Comparison of ENCODE assay signal across 9 cellular contexts in the genomic region with DNA sequence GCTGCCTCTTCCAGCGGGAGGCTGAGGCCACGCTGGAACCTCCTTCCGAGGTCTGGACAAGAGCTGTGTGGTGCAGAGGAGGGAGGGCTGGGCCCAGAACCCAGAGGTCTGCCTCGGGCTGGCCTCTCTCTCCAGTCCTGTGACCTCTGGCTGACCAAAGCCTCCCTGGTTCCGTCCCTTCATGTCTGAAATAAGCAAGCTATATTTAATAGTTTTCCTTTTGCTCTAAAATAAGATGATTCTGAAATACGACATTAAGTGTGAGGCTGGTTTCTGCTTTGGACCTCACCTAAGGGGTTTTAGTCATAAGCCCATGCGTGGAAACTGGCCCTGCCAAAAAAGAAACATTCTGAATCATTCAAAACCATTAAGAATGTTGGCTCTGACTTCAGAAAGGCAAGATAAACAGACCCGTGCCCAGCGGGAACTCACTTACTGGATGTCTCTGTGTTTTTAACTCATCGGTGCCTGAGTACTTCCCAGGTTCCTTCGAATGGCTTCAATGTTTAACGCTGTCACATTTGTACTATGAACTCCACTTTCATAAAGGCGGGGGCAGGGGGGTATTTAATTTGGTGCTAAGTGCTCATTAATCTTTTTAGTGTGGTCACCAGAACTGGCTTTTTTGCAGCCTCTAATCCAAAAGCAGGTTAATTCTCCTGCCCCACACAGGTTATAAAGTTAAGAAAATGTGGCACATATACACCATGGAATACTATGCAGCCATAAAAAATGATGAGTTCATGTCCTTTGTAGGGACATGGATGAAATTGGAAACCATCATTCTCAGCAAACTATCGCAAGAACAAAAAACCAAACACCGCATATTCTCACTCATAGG.
A peak's percentile ranks its signal among the peaks of the same experiment; 100 is the strongest.
DNase-seq lines count a peak whose midpoint lies in the region; ATAC-seq and TF ChIP-seq lines count a peak whose summit lies in the region.
"Had no signal": no experiment of that assay in that cellular context is flagged by ENCODE, and none has a peak within 500 bp of the region (broad histone marks: within the 10 kb centered on the region; RNA-seq: fewer than 3 reads in every experiment).

No MANE protein-coding gene starts in this region.

- H3K36me3 ChIP-seq in GM23248 (ENCODE audit: low read depth) = peaks cover 69% of the 10 kb centered on the region
- peaks cover 0 to 40% of the 10 kb centered on the region in 2 donors for H3K36me3 ChIP-seq in gastroesophageal sphincter
- peaks cover 7 to 28% (median 10%) of the 10 kb centered on the region in 3 donors for H3K36me3 ChIP-seq in skeletal muscle tissue (ENCODE audit: control insufficient read depth in 3 of 3, insufficient read depth in 3 of 3, low read length in 3 of 3)

- DNase-seq in GM23248 (peak; percentile 99), NCI-H2107 treated with DMSO at 0.1 percent for 48 hours (lab: John Stamatoyannopoulos, UW; ENCODE audit: unreplicated experiment) (no peak)
- DNase-seq in naive thymus-derived CD8-positive, alpha-beta T cell = no peak

- no peaks in the 10 kb centered on the region for H3K9me3 Mint-ChIP-seq in activated T-helper 17 cell treated with anti-CD3 and anti-CD28 coated beads, Interleukin-2, amount 50 U/mL, for 72 hours
- no peaks in the 10 kb centered on the region for H3K9me3 Mint-ChIP-seq in naive thymus-derived CD8-positive, alpha-beta T cell
- H3K9me3 Mint-ChIP-seq: nephron had no signal

- H3K9me2 ChIP-seq in GM23248 (ENCODE audit: insufficient read depth) = no peaks in the 10 kb centered on the region

- H2AFZ ChIP-seq in GM23248 = no peak overlapping the region

- peaks cover 93% of the 10 kb centered on the region for H3F3A ChIP-seq in GM23248 (ENCODE audit: insufficient read depth)

- no peak for ATAC-seq in activated T-helper 17 cell treated with anti-CD3 and anti-CD28 coated beads, Interleukin-2, amount 50 U/mL, for 72 hours (replicated peaks)
- ATAC-seq in gastroesophageal sphincter (peak; percentile 70), HG02623 (IDR thresholded peaks at IDR 0.05; ENCODE audit: unreplicated experiment) (no peak), HG03432 (IDR thresholded peaks at IDR 0.05; ENCODE audit: unreplicated experiment) (no peak)
- no peak for ATAC-seq in naive thymus-derived CD8-positive, alpha-beta T cell

- H3K27ac ChIP-seq in GM23248 = peak overlapping the region; percentile 99
- peak overlapping the region; percentile 85 to 99 (median 91) for H3K27ac ChIP-seq in gastroesophageal sphincter
- H3K27ac ChIP-seq in skeletal muscle tissue (ENCODE audit: low read depth, low read length) = peak overlapping the region; percentile 82

- no peak for TF ChIP-seq CTCF in gastroesophageal sphincter (IDR thresholded peaks at IDR 0.05)

- H3K4me3 ChIP-seq in GM23248 = peak overlapping the region; percentile 51
- H3K4me3 ChIP-seq in gastroesophageal sphincter = peak overlapping the region in 1 of 2 donors; percentile 19
- no peak overlapping the region for H3K4me3 ChIP-seq in skeletal muscle tissue (ENCODE audit: low read length in 3 of 3)

- peak overlapping the region; percentile 89 for H3K9ac ChIP-seq in GM23248
- H3K9ac ChIP-seq in skeletal muscle tissue (ENCODE audit: low read depth in 1 of 3, low read length in 3 of 3) = peak overlapping the region; percentile 5 to 72 (median 24)

- no peak for TF ChIP-seq EP300 in gastroesophageal sphincter (IDR thresholded peaks at IDR 0.05)

- 8 to 9% methylated on average over 13 of the region's 15 CpGs for WGBS in GM23248 (ENCODE audit: low coverage in 1 of 2, low lambda C conversion rate in 2 of 2, missing lambda C conversion rate in 2 of 2), 2 experiments
- 21 to 29% methylated on average over 8 to 13 of the region's 15 CpGs for WGBS in gastroesophageal sphincter (ENCODE audit: low coverage in 1 of 2), 2 donors

- peak overlapping the region; percentile 82 for H3K27ac Mint-ChIP-seq in activated T-helper 17 cell treated with anti-CD3 and anti-CD28 coated beads, Interleukin-2, amount 50 U/mL, for 72 hours
- H3K27ac Mint-ChIP-seq in naive thymus-derived CD8-positive, alpha-beta T cell = peak overlapping the region in 4 of 10 donors; percentile 17 to 44 (median 24)

- TF ChIP-seq POLR2A in gastroesophageal sphincter (IDR thresholded peaks at IDR 0.05) = no peak

- H3K27me3 ChIP-seq in GM23248 (replicated peaks; ENCODE audit: insufficient read depth) (no peaks in the 10 kb centered on the region), gastroesophageal sphincter (no peaks in the 10 kb centered on the region), skeletal muscle tissue (ENCODE audit: control insufficient read depth in 3 of 3, insufficient read depth in 3 of 3, low read length in 3 of 3) (no peaks in the 10 kb centered on the region)

- POLR2A ChIA-PET in naive thymus-derived CD8-positive, alpha-beta T cell (lab: Charles Lee) = interaction anchor here (0.6 kb wide), 1 partner anchor 433 kb away, joined by 3 read pairs; no protein-coding TSS in a partner anchor

- H3K4me1 Mint-ChIP-seq in activated T-helper 17 cell treated with anti-CD3 and anti-CD28 coated beads, Interleukin-2, amount 50 U/mL, for 72 hours = peaks cover 65% of the 10 kb centered on the region
- H3K4me1 Mint-ChIP-seq in naive thymus-derived CD8-positive, alpha-beta T cell = peaks cover 27 to 55% (median 50%) of the 10 kb centered on the region in 4 donors

- in situ Hi-C loops in GM23248 (cut with MboI) = no loop called here

- peak overlapping the region; percentile 83 for H3K4me2 ChIP-seq in GM23248 (ENCODE audit: unreplicated experiment)

- peaks cover 95% of the 10 kb centered on the region for H3K79me2 ChIP-seq in GM23248 (ENCODE audit: insufficient read depth)

- H3K4me3 Mint-ChIP-seq in activated T-helper 17 cell treated with anti-CD3 and anti-CD28 coated beads, Interleukin-2, amount 50 U/mL, for 72 hours = peak overlapping the region; percentile 38
- no peak overlapping the region for H3K4me3 Mint-ChIP-seq in naive thymus-derived CD8-positive, alpha-beta T cell
- H3K4me3 Mint-ChIP-seq: nephron had no signal

- no peaks in the 10 kb centered on the region for H3K27me3 Mint-ChIP-seq in activated T-helper 17 cell treated with anti-CD3 and anti-CD28 coated beads, Interleukin-2, amount 50 U/mL, for 72 hours
- H3K27me3 Mint-ChIP-seq in naive thymus-derived CD8-positive, alpha-beta T cell = no peaks in the 10 kb centered on the region

- peaks cover 95% of the 10 kb centered on the region for H3K4me1 ChIP-seq in GM23248 (ENCODE audit: insufficient read depth)
- H3K4me1 ChIP-seq in gastroesophageal sphincter = peaks cover 13 to 95% (median 40%) of the 10 kb centered on the region in 3 donors
- H3K4me1 ChIP-seq in skeletal muscle tissue (ENCODE audit: control insufficient read depth in 3 of 3, insufficient read depth in 3 of 3, low read length in 3 of 3) = peaks cover 67 to 76% (median 67%) of the 10 kb centered on the region in 3 donors

- H3K9me3 ChIP-seq in GM23248 (ENCODE audit: low read depth) = no peaks in the 10 kb centered on the region
- no peaks in the 10 kb centered on the region for H3K9me3 ChIP-seq in gastroesophageal sphincter
- no peaks in the 10 kb centered on the region for H3K9me3 ChIP-seq in skeletal muscle tissue (ENCODE audit: control insufficient read depth in 3 of 3, low read length in 3 of 3)

- H3K36me3 Mint-ChIP-seq in activated T-helper 17 cell treated with anti-CD3 and anti-CD28 coated beads, Interleukin-2, amount 50 U/mL, for 72 hours (ENCODE audit: low read depth) = peaks cover 100% of the 10 kb centered on the region
- peaks cover 0 to 74% (median 10%) of the 10 kb centered on the region in 3 donors for H3K36me3 Mint-ChIP-seq in naive thymus-derived CD8-positive, alpha-beta T cell

- H4K20me1 ChIP-seq in GM23248 (ENCODE audit: insufficient read depth) = no peaks in the 10 kb centered on the region
